In the genomic region with DNA sequence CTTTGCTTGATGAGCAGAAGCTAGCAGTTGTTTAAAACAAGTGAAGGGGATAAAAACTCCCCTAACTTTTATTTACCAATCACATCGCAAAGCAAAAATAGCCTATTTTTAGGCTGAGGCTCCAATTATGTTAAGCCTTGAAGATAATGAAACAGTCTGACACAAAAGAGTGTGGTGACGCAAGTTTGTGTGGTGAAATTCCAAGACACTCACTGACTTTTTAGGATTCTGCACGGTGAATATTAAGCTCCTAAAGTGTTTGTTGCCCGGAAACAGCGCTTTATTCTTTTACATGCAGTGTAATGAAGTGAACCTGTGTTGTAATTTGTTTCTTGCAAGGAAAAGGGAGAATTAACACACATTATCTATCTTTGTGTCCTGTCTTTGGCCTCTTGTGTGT, we compare ENCODE assay signal across 36 cellular contexts.
"Had no signal": no experiment of that assay in that cellular context is flagged by ENCODE, and none has a peak within 500 bp of the region (broad histone marks: within the 10 kb centered on the region; RNA-seq: fewer than 3 reads in every experiment).

No MANE protein-coding gene starts in this region.

- FAIRE-seq: bronchial epithelial cell, RCC 7860 had no signal

- H3K27me3 Mint-ChIP-seq: activated B cell treated with CpG ODN at 0.5 μM for 24 hours; activated CD4-positive, alpha-beta T cell treated with anti-CD3 and anti-CD28 coated beads, Interleukin-2, amount 10 ng/mL, durations not matched to agents 24 days and 14 days; activated CD8-positive, alpha-beta T cell treated with anti-CD3 and anti-CD28 coated beads for 36 hours; activated naive CD4-positive, alpha-beta T cell treated with anti-CD3 and anti-CD28 coated beads, Interleukin-2, amount 10 ng/mL, durations not matched to agents 7 days and 5 days; activated naive CD8-positive, alpha-beta T cell; activated naive CD8-positive, alpha-beta T cell treated with anti-CD3 and anti-CD28 coated beads, Interleukin-2, amount 50 U/mL, for 24 hours had no signal

- H3K27ac Mint-ChIP-seq: activated B cell treated with CpG ODN at 0.5 μM for 24 hours; activated CD4-positive, alpha-beta T cell treated with anti-CD3 and anti-CD28 coated beads, Interleukin-2, amount 10 ng/mL, durations not matched to agents 24 days and 14 days; activated CD8-positive, alpha-beta T cell treated with anti-CD3 and anti-CD28 coated beads for 36 hours; activated naive CD4-positive, alpha-beta T cell treated with anti-CD3 and anti-CD28 coated beads, Interleukin-2, amount 10 ng/mL, durations not matched to agents 7 days and 5 days; activated naive CD8-positive, alpha-beta T cell; activated naive CD8-positive, alpha-beta T cell treated with anti-CD3 and anti-CD28 coated beads, Interleukin-2, amount 50 U/mL, for 24 hours; activated T-cell treated with anti-CD3 and anti-CD28 coated beads, Interleukin-2, amount 50 U/mL, for 24 hours had no signal

- H3K4me3 Mint-ChIP-seq: activated B cell treated with CpG ODN at 0.5 μM for 24 hours; activated CD4-positive, alpha-beta T cell treated with anti-CD3 and anti-CD28 coated beads, Interleukin-2, amount 10 ng/mL, durations not matched to agents 24 days and 14 days; activated CD8-positive, alpha-beta T cell treated with anti-CD3 and anti-CD28 coated beads for 36 hours; activated naive CD4-positive, alpha-beta T cell treated with anti-CD3 and anti-CD28 coated beads, Interleukin-2, amount 10 ng/mL, durations not matched to agents 7 days and 5 days; activated naive CD8-positive, alpha-beta T cell; activated naive CD8-positive, alpha-beta T cell treated with anti-CD3 and anti-CD28 coated beads, Interleukin-2, amount 50 U/mL, for 24 hours; activated T-cell treated with anti-CD3 and anti-CD28 coated beads, Interleukin-2, amount 50 U/mL, for 24 hours had no signal

- H2AFZ ChIP-seq: PC-9 had no signal

- H3K27ac ChIP-seq: PC-9, RWPE1, VCaP had no signal

- H3K9me3 ChIP-seq: MG63 had no signal

- H3K4me2 ChIP-seq: PC-9 had no signal

- H3K4me1 Mint-ChIP-seq: activated B cell treated with CpG ODN at 0.5 μM for 24 hours; activated naive CD4-positive, alpha-beta T cell treated with anti-CD3 and anti-CD28 coated beads, Interleukin-2, amount 10 ng/mL, durations not matched to agents 7 days and 5 days; activated naive CD8-positive, alpha-beta T cell treated with anti-CD3 and anti-CD28 coated beads, Interleukin-2, amount 50 U/mL, for 24 hours had no signal

- ATAC-seq: activated CD8-positive, alpha-beta T cell treated with anti-CD3 and anti-CD28 coated beads for 36 hours; activated naive CD8-positive, alpha-beta T cell treated with anti-CD3 and anti-CD28 coated beads, Interleukin-2, amount 50 U/mL, for 24 hours; Right ventricle myocardium inferior had no signal

- DNase-seq: activated B cell treated with CpG ODN at 0.5 μM for 24 hours; activated CD4-positive, alpha-beta T cell treated with anti-CD3 and anti-CD28 coated beads for 1 hour; activated CD4-positive, alpha-beta T cell treated with anti-CD3 and anti-CD28 coated beads, Interleukin-2, amount 10 ng/mL, durations not matched to agents 24 days and 14 days; activated CD4-positive, alpha-beta T cell treated with anti-CD3 and anti-CD28 coated beads, Interleukin-2, amount 50 U/mL, for 4 hours; activated CD8-positive, alpha-beta T cell treated with anti-CD3 and anti-CD28 coated beads for 36 hours; activated gamma-delta T cell treated with Interleukin-2 at 50 U/mL for 16 hours; activated naive CD4-positive, alpha-beta T cell treated with anti-CD3 and anti-CD28 coated beads, Interleukin-2, amount 10 ng/mL, durations not matched to agents 7 days and 5 days; activated naive CD8-positive, alpha-beta T cell treated with anti-CD3 and anti-CD28 coated beads, Interleukin-2, amount 50 U/mL, for 24 hours; activated T-cell treated with anti-CD3 and anti-CD28 coated beads, Interleukin-2, amount 50 U/mL, for 24 hours; cerebellar nuclear complex; Karpas-422; KBM-7; MG63; NCI-H1092; NCI-H1417; NCI-H146; NCI-H187; NCI-H2029 treated with DMSO at 0.1 percent for 48 hours; NCI-H2107; NCI-H2171; NCI-H510A; NCI-H526; NCI-H748 treated with DMSO at 0.1 percent for 48 hours; PC-9; SIG-M5; SW 1271; T-helper 1 cell; T-helper 2 cell; T-helper 9 cell had no signal

- H3K9me3 Mint-ChIP-seq: activated B cell treated with CpG ODN at 0.5 μM for 24 hours; activated CD4-positive, alpha-beta T cell treated with anti-CD3 and anti-CD28 coated beads, Interleukin-2, amount 10 ng/mL, durations not matched to agents 24 days and 14 days; activated CD8-positive, alpha-beta T cell treated with anti-CD3 and anti-CD28 coated beads for 36 hours; activated naive CD4-positive, alpha-beta T cell treated with anti-CD3 and anti-CD28 coated beads, Interleukin-2, amount 10 ng/mL, durations not matched to agents 7 days and 5 days; activated naive CD8-positive, alpha-beta T cell treated with anti-CD3 and anti-CD28 coated beads, Interleukin-2, amount 50 U/mL, for 24 hours; activated T-cell treated with anti-CD3 and anti-CD28 coated beads, Interleukin-2, amount 50 U/mL, for 24 hours; activated T-helper 2 cell treated with anti-CD3 and anti-CD28 coated beads, Interferon-gamma antibody, Interleukin-2, Interleukin-4, amounts not matched to agents 10 μg/mL and 5 μg/mL and 100 μg/mL, durations not matched to agents 14 hours and 24 hours and 36 hours had no signal

- H3K27me3 ChIP-seq: MG63 had no signal

- H3K4me3 ChIP-seq: MG63, PC-9 had no signal
